Comparison of ENCODE assay signal across 8 cellular contexts in genomic region chr17:10698116-10698818, GRCh38. TPM values are rescaled to one million over a fixed set of nuclear protein-coding genes. Genes with fewer than 3 reads are reported as not detected.
A peak's percentile ranks its signal among the peaks of the same experiment; 100 is the strongest.
DNase-seq lines count a peak whose midpoint lies in the region; ATAC-seq lines count a peak whose summit lies in the region.

No MANE protein-coding gene starts in this region.

- H3K9me3 Mint-ChIP-seq in activated CD4-positive, alpha-beta T cell treated with anti-CD3 and anti-CD28 coated beads for 36 hours (ENCODE audit: low read depth), result no peaks in the 10 kb centered on the region
- no peaks in the 10 kb centered on the region for H3K9me3 Mint-ChIP-seq in natural killer cell treated with Interleukin-12 subunit alpha and Interleukin-12 subunit beta and Interleukin-15 and Interleukin-18, amount 100 ng/mL, for 72 hours

- H3K4me3 ChIP-seq in esophagus (ENCODE audit: low read depth in 1 of 2, low read length in 2 of 2), result peak overlapping the region; percentile 34 to 94

- POLR2A ChIA-PET in activated CD4-positive, alpha-beta T cell treated with anti-CD3 and anti-CD28 coated beads for 36 hours (lab: Charles Lee), result no interaction called here

- no peaks in the 10 kb centered on the region for H3K27me3 ChIP-seq in esophagus (ENCODE audit: control insufficient read depth in 1 of 2, insufficient read depth in 2 of 2, low read length in 2 of 2)

- in situ Hi-C loops in SK-MEL-5 (cut with HindIII; ENCODE audit: low pct_unique_long_range_greater_than_20kb, low sequenced_read_pairs), result no loop called here

- no peaks in the 10 kb centered on the region for H3K36me3 ChIP-seq in esophagus (ENCODE audit: control insufficient read depth in 2 of 2, insufficient read depth in 2 of 2, low read length in 1 of 2)

- H3K27ac ChIP-seq in esophagus (ENCODE audit: low read depth in 2 of 2, low read length in 1 of 2), result peak overlapping the region; percentile 13 to 96

- no peak for ATAC-seq in activated CD4-positive, alpha-beta T cell treated with anti-CD3 and anti-CD28 coated beads for 36 hours
- ATAC-seq in natural killer cell treated with Interleukin-12 subunit alpha and Interleukin-12 subunit beta and Interleukin-15 and Interleukin-18, amount 100 ng/mL, for 72 hours, result no peak
- ATAC-seq in GM21723 (IDR thresholded peaks at IDR 0.05; ENCODE audit: unreplicated experiment) (no peak), GM19463 (IDR thresholded peaks at IDR 0.05; ENCODE audit: unreplicated experiment) (no peak)

- H3K27ac Mint-ChIP-seq in activated CD4-positive, alpha-beta T cell treated with anti-CD3 and anti-CD28 coated beads for 36 hours, result peak overlapping the region; percentile 89
- H3K27ac Mint-ChIP-seq in natural killer cell treated with Interleukin-12 subunit alpha and Interleukin-12 subunit beta and Interleukin-15 and Interleukin-18, amount 100 ng/mL, for 72 hours, result peak overlapping the region; percentile 94 to 96

- peak overlapping the region; percentile 91 for H3K4me3 Mint-ChIP-seq in activated CD4-positive, alpha-beta T cell treated with anti-CD3 and anti-CD28 coated beads for 36 hours
- peak overlapping the region; percentile 92 for H3K4me3 Mint-ChIP-seq in natural killer cell treated with Interleukin-12 subunit alpha and Interleukin-12 subunit beta and Interleukin-15 and Interleukin-18, amount 100 ng/mL, for 72 hours

- intact Hi-C loops in activated CD4-positive, alpha-beta T cell treated with anti-CD3 and anti-CD28 coated beads for 36 hours (cut with DNase I, micrococcal nuclease), result loop anchor here in 1 of 2 experiments (5.0 kb wide), 3 partner anchors 1121 to 1324 kb away; partner anchors contain the start of genes CFAP52, MAP2K4, STX8 and ZNF18

- H3K9me3 ChIP-seq in esophagus (ENCODE audit: control insufficient read depth in 2 of 2, insufficient read depth in 1 of 2, low read depth in 1 of 2, low read length in 1 of 2), result no peaks in the 10 kb centered on the region

- WGBS in esophagus, 2 donors, result 7 to 9% methylated on average over 17 of the region's 17 CpGs

- peaks cover 58% of the 10 kb centered on the region for H3K4me1 Mint-ChIP-seq in activated CD4-positive, alpha-beta T cell treated with anti-CD3 and anti-CD28 coated beads for 36 hours
- peaks cover 24 to 35% of the 10 kb centered on the region in 2 donors for H3K4me1 Mint-ChIP-seq in natural killer cell treated with Interleukin-12 subunit alpha and Interleukin-12 subunit beta and Interleukin-15 and Interleukin-18, amount 100 ng/mL, for 72 hours (ENCODE audit: low read depth in 2 of 2)

- peak; percentile 12 for DNase-seq in activated CD4-positive, alpha-beta T cell treated with anti-CD3 and anti-CD28 coated beads for 36 hours
- no peak for DNase-seq in activated CD4-positive, alpha-beta T cell treated with anti-CD3 and anti-CD28 coated beads, Interleukin-2, amount 50 U/mL, for 1 hour
- DNase-seq in SK-MEL-5 (ENCODE audit: low read depth, low spot score) (peak; percentile 34), DMS79 treated with DMSO at 0.1 percent for 48 hours (lab: John Stamatoyannopoulos, UW) (no peak)
- DNase-seq in natural killer cell treated with Interleukin-12 subunit alpha and Interleukin-12 subunit beta and Interleukin-15 and Interleukin-18, amount 100 ng/mL, for 72 hours (ENCODE audit: low spot score), result no peak

- H3K36me3 Mint-ChIP-seq in activated CD4-positive, alpha-beta T cell treated with anti-CD3 and anti-CD28 coated beads for 36 hours (ENCODE audit: low read depth), result peaks cover 41% of the 10 kb centered on the region
- H3K36me3 Mint-ChIP-seq in natural killer cell treated with Interleukin-12 subunit alpha and Interleukin-12 subunit beta and Interleukin-15 and Interleukin-18, amount 100 ng/mL, for 72 hours, result peaks cover 15% of the 10 kb centered on the region

- H3K27me3 Mint-ChIP-seq in activated CD4-positive, alpha-beta T cell treated with anti-CD3 and anti-CD28 coated beads for 36 hours, result no peaks in the 10 kb centered on the region
- H3K27me3 Mint-ChIP-seq in natural killer cell treated with Interleukin-12 subunit alpha and Interleukin-12 subunit beta and Interleukin-15 and Interleukin-18, amount 100 ng/mL, for 72 hours, result no peaks in the 10 kb centered on the region

- peaks cover 0 to 6% of the 10 kb centered on the region in 2 donors for H3K4me1 ChIP-seq in esophagus (ENCODE audit: control insufficient read depth in 2 of 2, insufficient read depth in 2 of 2, low read length in 1 of 2)

- CTCF ChIA-PET in activated CD4-positive, alpha-beta T cell treated with anti-CD3 and anti-CD28 coated beads for 36 hours (lab: Charles Lee), result no interaction called here

RNA-seq across cellular contexts. Expression of gene ADPRM, which starts 0.9 kb away (rescaled TPM):
- 10 to 100 TPM; 11.2 to 12.8 TPM for total RNA-seq in activated CD4-positive, alpha-beta T cell treated with anti-CD3 and anti-CD28 coated beads for 36 hours
- total RNA-seq in SK-MEL-5 (2014; rRNA removed; shearing (Covaris generic)), result 13.4 and 15.1 TPM in 2 replicates
- polyA plus RNA-seq in SK-MEL-5 (2015; cell fraction: cytosol; rRNA removed), result 6.7 and 7.4 TPM in 2 replicates
- 7.2 and 9.7 TPM in 2 replicates for polyA plus RNA-seq in SK-MEL-5 (2015; cell fraction: nucleus; rRNA removed)
- polyA plus RNA-seq in esophagus, result 1 to 10 TPM; 3.5 to 6.5 TPM
- 1 to 10 TPM; 7.8 to 9.4 TPM for total RNA-seq in natural killer cell treated with Interleukin-12 subunit alpha and Interleukin-12 subunit beta and Interleukin-15 and Interleukin-18, amount 100 ng/mL, for 72 hours

RNA-seq across cellular contexts. Expression of gene SCO1, which starts 0.9 kb away (rescaled TPM):
- total RNA-seq in activated CD4-positive, alpha-beta T cell treated with anti-CD3 and anti-CD28 coated beads for 36 hours, result 10 to 100 TPM; 39.7 to 42.3 TPM
- total RNA-seq in SK-MEL-5 (2014; rRNA removed; shearing (Covaris generic)), result 59.4 and 62.4 TPM in 2 replicates
- 36.1 and 42.5 TPM in 2 replicates for polyA plus RNA-seq in SK-MEL-5 (2015; cell fraction: cytosol; rRNA removed)
- polyA plus RNA-seq in SK-MEL-5 (2015; cell fraction: nucleus; rRNA removed), result 32.5 and 33.4 TPM in 2 replicates
- 10 to 100 TPM in 1 of 2 donors, 1 to 10 TPM in 1; 4.9 to 14.3 TPM for polyA plus RNA-seq in esophagus
- 10 to 100 TPM; 28.3 to 33.8 TPM for total RNA-seq in natural killer cell treated with Interleukin-12 subunit alpha and Interleukin-12 subunit beta and Interleukin-15 and Interleukin-18, amount 100 ng/mL, for 72 hours

RNA-seq across cellular contexts. Expression of gene TMEM220, which starts 31.6 kb away (rescaled TPM):
- total RNA-seq in activated CD4-positive, alpha-beta T cell treated with anti-CD3 and anti-CD28 coated beads for 36 hours, result 1 to 10 TPM; 1.1 to 2.1 TPM
- 10.2 and 12.6 TPM in 2 replicates for total RNA-seq in SK-MEL-5 (2014; rRNA removed; shearing (Covaris generic))
- polyA plus RNA-seq in SK-MEL-5 (2015; cell fraction: cytosol; rRNA removed), result 7.2 and 8.2 TPM in 2 replicates
- 4.6 and 10.6 TPM in 2 replicates for polyA plus RNA-seq in SK-MEL-5 (2015; cell fraction: nucleus; rRNA removed)
- 1 to 10 TPM; 6.3 to 6.9 TPM for polyA plus RNA-seq in esophagus
- total RNA-seq in natural killer cell treated with Interleukin-12 subunit alpha and Interleukin-12 subunit beta and Interleukin-15 and Interleukin-18, amount 100 ng/mL, for 72 hours, result 1 to 10 TPM in 1 of 2 donors, not detected in 1; 1.1 TPM

RNA-seq across cellular contexts. Expression of gene MYH3, which starts 41.2 kb away (rescaled TPM):
- 1 to 10 TPM; 3.3 to 3.5 TPM for total RNA-seq in activated CD4-positive, alpha-beta T cell treated with anti-CD3 and anti-CD28 coated beads for 36 hours
- 0.71 and 1.3 TPM in 2 replicates for total RNA-seq in SK-MEL-5 (2014; rRNA removed; shearing (Covaris generic))
- 0.41 and 1.9 TPM in 2 replicates for polyA plus RNA-seq in SK-MEL-5 (2015; cell fraction: cytosol; rRNA removed)
- polyA plus RNA-seq in SK-MEL-5 (2015; cell fraction: nucleus; rRNA removed), result 13.9 and 19.1 TPM in 2 replicates
- polyA plus RNA-seq in esophagus, result 1 to 10 TPM in 1 of 2 donors, under 1 TPM in 1; 0.95 to 3.6 TPM
- total RNA-seq in natural killer cell treated with Interleukin-12 subunit alpha and Interleukin-12 subunit beta and Interleukin-15 and Interleukin-18, amount 100 ng/mL, for 72 hours, result 1 to 10 TPM; 4.2 to 5.9 TPM

Comparison
In these comparisons a context has a peak if more than half of its experiments do, and no peak if none do; other contexts are left out.
1. DNase-seq: peak in activated CD4-positive, alpha-beta T cell treated with anti-CD3 and anti-CD28 coated beads for 36 hours (single experiment) and SK-MEL-5 (single experiment); none in activated CD4-positive, alpha-beta T cell treated with anti-CD3 and anti-CD28 coated beads, Interleukin-2, amount 50 U/mL, for 1 hour (single experiment), natural killer cell treated with Interleukin-12 subunit alpha and Interleukin-12 subunit beta and Interleukin-15 and Interleukin-18, amount 100 ng/mL, for 72 hours (single experiment) and DMS79 treated with DMSO at 0.1 percent for 48 hours (single experiment).